In genomic region chr10:48945441-48946143, GRCh38 we compare ENCODE assay signal across 34 cellular contexts. TPM values are rescaled to one million over a fixed set of nuclear protein-coding genes. Genes with fewer than 3 reads are reported as not detected.
DNase-seq lines count a peak whose midpoint lies in the region; ATAC-seq and TF ChIP-seq lines count a peak whose summit lies in the region.
"Had no signal": no experiment of that assay in that cellular context is flagged by ENCODE, and none has a peak within 500 bp of the region (broad histone marks: within the 10 kb centered on the region; RNA-seq: fewer than 3 reads in every experiment).

No MANE protein-coding gene starts in this region.

- H3K4me3 Mint-ChIP-seq in stimulated activated effector memory CD8-positive, alpha-beta T cell treated with anti-CD3 and anti-CD28 coated beads, Interleukin-12 subunit alpha, Interleukin-12 subunit beta, amount 100 ng/mL, for 72 hours, result no peak overlapping the region
- H3K4me3 Mint-ChIP-seq: activated CD4-positive, alpha-beta T cell treated with anti-CD3 and anti-CD28 coated beads, Interleukin-2, amount 10 ng/mL, durations not matched to agents 7 days and 5 days; activated naive CD8-positive, alpha-beta T cell treated with anti-CD3 and anti-CD28 coated beads, Interleukin-2, amount 50 U/mL, for 24 hours; activated T-cell treated with anti-CD3 and anti-CD28 coated beads, Interleukin-2, amount 50 U/mL, for 24 hours; central memory CD8-positive, alpha-beta T cell; HFFc6; IgD-negative memory B cell; mesothelial cell of epicardium; naive thymus-derived CD4-positive, alpha-beta T cell had no signal

- POLR2A ChIA-PET in HEK293T (lab: Yijun Ruan, JAX), result no interaction called here

- intact Hi-C loops in left colon (cut with DNase I, micrococcal nuclease), result no loop called here

- ATAC-seq in left colon, result peak; percentile 98
- no peak for ATAC-seq in stimulated activated effector memory CD8-positive, alpha-beta T cell treated with anti-CD3 and anti-CD28 coated beads, Interleukin-12 subunit alpha, Interleukin-12 subunit beta, amount 100 ng/mL, for 72 hours
- no peak for ATAC-seq in HG03442 (IDR thresholded peaks at IDR 0.05; ENCODE audit: unreplicated experiment)
- ATAC-seq: activated naive CD8-positive, alpha-beta T cell treated with anti-CD3 and anti-CD28 coated beads, Interleukin-2, amount 50 U/mL, for 24 hours; gastroesophageal sphincter; GM12878; left ventricle myocardium superior; naive thymus-derived CD4-positive, alpha-beta T cell; Right ventricle myocardium inferior had no signal

- H3K9me3 Mint-ChIP-seq in stimulated activated effector memory CD8-positive, alpha-beta T cell treated with anti-CD3 and anti-CD28 coated beads, Interleukin-12 subunit alpha, Interleukin-12 subunit beta, amount 100 ng/mL, for 72 hours, result no peaks in the 10 kb centered on the region
- H3K9me3 Mint-ChIP-seq: activated CD4-positive, alpha-beta T cell treated with anti-CD3 and anti-CD28 coated beads, Interleukin-2, amount 10 ng/mL, durations not matched to agents 7 days and 5 days; activated naive CD8-positive, alpha-beta T cell treated with anti-CD3 and anti-CD28 coated beads, Interleukin-2, amount 50 U/mL, for 24 hours; activated T-cell treated with anti-CD3 and anti-CD28 coated beads, Interleukin-2, amount 50 U/mL, for 24 hours; central memory CD8-positive, alpha-beta T cell; HFFc6; IgD-negative memory B cell; mesothelial cell of epicardium; naive thymus-derived CD4-positive, alpha-beta T cell had no signal

- peak overlapping the region; percentile 34 for H3K27ac Mint-ChIP-seq in stimulated activated effector memory CD8-positive, alpha-beta T cell treated with anti-CD3 and anti-CD28 coated beads, Interleukin-12 subunit alpha, Interleukin-12 subunit beta, amount 100 ng/mL, for 72 hours
- H3K27ac Mint-ChIP-seq: activated CD4-positive, alpha-beta T cell treated with anti-CD3 and anti-CD28 coated beads, Interleukin-2, amount 10 ng/mL, durations not matched to agents 7 days and 5 days; activated naive CD8-positive, alpha-beta T cell treated with anti-CD3 and anti-CD28 coated beads, Interleukin-2, amount 50 U/mL, for 24 hours; activated T-cell treated with anti-CD3 and anti-CD28 coated beads, Interleukin-2, amount 50 U/mL, for 24 hours; HFFc6; mesothelial cell of epicardium; naive thymus-derived CD4-positive, alpha-beta T cell had no signal

- no peaks in the 10 kb centered on the region for H3K4me1 Mint-ChIP-seq in stimulated activated effector memory CD8-positive, alpha-beta T cell treated with anti-CD3 and anti-CD28 coated beads, Interleukin-12 subunit alpha, Interleukin-12 subunit beta, amount 100 ng/mL, for 72 hours
- H3K4me1 Mint-ChIP-seq: activated CD4-positive, alpha-beta T cell treated with anti-CD3 and anti-CD28 coated beads, Interleukin-2, amount 10 ng/mL, durations not matched to agents 7 days and 5 days; activated naive CD8-positive, alpha-beta T cell treated with anti-CD3 and anti-CD28 coated beads, Interleukin-2, amount 50 U/mL, for 24 hours; central memory CD8-positive, alpha-beta T cell; IgD-negative memory B cell; naive thymus-derived CD4-positive, alpha-beta T cell had no signal

- DNase-seq in HEK293T (ENCODE audit: extremely low spot score), result peak; percentile 53
- peak; percentile 18 for DNase-seq in NCI-H510A treated with DMSO at 0.1 percent for 48 hours (lab: John Stamatoyannopoulos, UW)
- peak; percentile 38 to 41 for DNase-seq in left colon
- DNase-seq in stimulated activated effector memory CD8-positive, alpha-beta T cell treated with anti-CD3 and anti-CD28 coated beads, Interleukin-12 subunit alpha, Interleukin-12 subunit beta, amount 100 ng/mL, for 72 hours (ENCODE audit: low spot score in 2 of 2), result no peak
- no peak for DNase-seq in activated T-cell treated with anti-CD3 and anti-CD28 coated beads, Interleukin-2, amount 50 U/mL, for 48 hours
- no peak for DNase-seq in T-helper 1 cell
- no peak for DNase-seq in NCI-H2227 (lab: John Stamatoyannopoulos, UW; ENCODE audit: unreplicated experiment)
- DNase-seq: activated CD4-positive, alpha-beta T cell treated with anti-CD3 and anti-CD28 coated beads, Interleukin-2, amount 10 ng/mL, durations not matched to agents 7 days and 5 days; activated gamma-delta T cell treated with Interleukin-2 at 50 U/mL for 16 hours; activated naive CD8-positive, alpha-beta T cell treated with anti-CD3 and anti-CD28 coated beads, Interleukin-2, amount 50 U/mL, for 24 hours; activated T-cell treated with anti-CD3 and anti-CD28 coated beads, Interleukin-2, amount 50 U/mL, for 24 hours; HFFc6; left ventricle myocardium superior; naive thymus-derived CD4-positive, alpha-beta T cell; NCI-H1105 treated with DMSO at 0.1 percent for 48 hours; NCI-H1930; NCI-H345; stimulated activated CD4-positive, alpha-beta T cell treated with anti-CD3 and anti-CD28 coated beads, Interleukin-2, amount 100 ng/mL, for 48 hours; substantia nigra; SW 1271; T1000 had no signal

- CTCF ChIA-PET in HEK293T (lab: Yijun Ruan, JAX), result no interaction called here

- no peaks in the 10 kb centered on the region for H3K36me3 Mint-ChIP-seq in stimulated activated effector memory CD8-positive, alpha-beta T cell treated with anti-CD3 and anti-CD28 coated beads, Interleukin-12 subunit alpha, Interleukin-12 subunit beta, amount 100 ng/mL, for 72 hours
- H3K36me3 Mint-ChIP-seq: mesothelial cell of epicardium; naive thymus-derived CD4-positive, alpha-beta T cell had no signal

TF ChIP-seq in HEK293T, 16 proteins besides CTCF, POLR2A, EP300 and RAD21:
- TF ChIP-seq HDGF (IDR thresholded peaks at IDR 0.05; ENCODE audit: borderline replicate concordance) (no peak), PKNOX1 (IDR thresholded peaks at IDR 0.05) (peak; percentile 70)

RNA-seq across cellular contexts. Expression of gene LRRC18, which starts 6.0 kb away (rescaled TPM):
- not detected for total RNA-seq in left colon
- total RNA-seq: activated CD4-positive, alpha-beta T cell treated with anti-CD3 and anti-CD28 coated beads, Interleukin-2, amount 10 ng/mL, durations not matched to agents 7 days and 5 days; Daoy; dermis microvascular lymphatic vessel endothelial cell; gastroesophageal sphincter; HFFc6; left ventricle myocardium superior; M059J; mesothelial cell of epicardium; naive thymus-derived CD4-positive, alpha-beta T cell; osteocyte; renal cortical epithelial cell; Right ventricle myocardium inferior; ureter had no signal

Comparison
In these comparisons a context has a peak if more than half of its experiments do, and no peak if none do; other contexts are left out.
1. DNase-seq: peak in HEK293T (single experiment), NCI-H510A treated with DMSO at 0.1 percent for 48 hours (single experiment) and left colon (2 of 2); none in stimulated activated effector memory CD8-positive, alpha-beta T cell treated with anti-CD3 and anti-CD28 coated beads, Interleukin-12 subunit alpha, Interleukin-12 subunit beta, amount 100 ng/mL, for 72 hours (0 of 2), activated T-cell treated with anti-CD3 and anti-CD28 coated beads, Interleukin-2, amount 50 U/mL, for 48 hours (0 of 2), T-helper 1 cell (0 of 5) and NCI-H2227 (single experiment).